8 cellular contexts compared by ENCODE assay signal in the genomic region with DNA sequence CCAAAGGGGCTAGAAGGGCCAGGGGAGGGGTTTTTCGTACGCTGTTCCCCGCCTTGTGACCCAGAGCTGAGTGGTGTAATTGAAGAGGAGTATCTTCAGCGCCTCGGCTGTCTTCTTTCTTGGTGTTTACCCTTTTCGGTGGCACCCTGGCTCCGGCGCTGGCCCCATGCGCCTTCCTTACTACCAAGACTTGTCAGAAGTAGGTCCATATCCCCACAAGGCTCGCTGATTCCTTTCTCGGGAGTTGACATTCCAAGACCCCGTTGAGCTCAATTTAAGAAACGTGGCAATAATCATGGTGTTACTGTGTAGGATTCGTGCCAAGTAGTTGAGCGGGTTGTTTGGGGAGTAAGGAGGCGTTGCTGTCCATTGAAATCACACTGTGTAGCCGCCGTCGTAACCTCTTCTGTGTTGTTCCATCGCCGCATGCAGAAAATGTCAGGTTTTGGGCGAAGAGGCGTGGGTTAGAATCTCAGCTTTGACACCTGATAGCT. TPM values are rescaled to one million over a fixed set of nuclear protein-coding genes. Genes with fewer than 3 reads are reported as not detected.
A peak's percentile ranks its signal among the peaks of the same experiment; 100 is the strongest.
DNase-seq lines count a peak whose midpoint lies in the region; TF ChIP-seq lines count a peak whose summit lies in the region.

No MANE protein-coding gene starts in this region.

- no peaks in the 10 kb centered on the region for H3K27me3 ChIP-seq in HAP-1 (ENCODE audit: low read depth)
- H3K27me3 ChIP-seq in left ventricle myocardium inferior (ENCODE audit: low read depth), result no peaks in the 10 kb centered on the region
- H3K27me3 ChIP-seq in rectal smooth muscle tissue (ENCODE audit: control insufficient read depth, insufficient read depth, low read length), result no peaks in the 10 kb centered on the region

- peaks cover 19% of the 10 kb centered on the region for H3K4me1 Mint-ChIP-seq in activated T-helper 2 cell treated with anti-CD3 and anti-CD28 coated beads, Interferon-gamma antibody, Interleukin-2, Interleukin-4, amounts not matched to agents 10 μg/mL and 5 μg/mL and 100 μg/mL, durations not matched to agents 14 hours and 24 hours and 36 hours (ENCODE audit: low read depth)

- H3K4me1 ChIP-seq in HAP-1 (peaks cover 8% of the 10 kb centered on the region), left ventricle myocardium inferior (peaks cover 47% of the 10 kb centered on the region), rectal smooth muscle tissue (ENCODE audit: control insufficient read depth, insufficient read depth, low read length) (no peaks in the 10 kb centered on the region)

- TF ChIP-seq CTCF in left ventricle myocardium inferior (IDR thresholded peaks at IDR 0.05; ENCODE audit: borderline replicate concordance), result no peak

- in situ Hi-C loops in HAP-1 (cut with MboI; ENCODE audit: low sequenced_read_pairs), result loop anchor here (25.0 kb wide), 1 partner anchor 259 kb away; no protein-coding TSS in a partner anchor

- peak overlapping the region; percentile 75 for H3K27ac Mint-ChIP-seq in activated T-helper 2 cell treated with anti-CD3 and anti-CD28 coated beads, Interferon-gamma antibody, Interleukin-2, Interleukin-4, amounts not matched to agents 10 μg/mL and 5 μg/mL and 100 μg/mL, durations not matched to agents 14 hours and 24 hours and 36 hours

- DNase-seq in activated gamma-delta T cell treated with Interleukin-2 at 50 U/mL for 16 hours, result peak; percentile 25
- no peak for DNase-seq in activated gamma-delta T cell (lab: John Stamatoyannopoulos, UW)
- DNase-seq in HAP-1 (ENCODE audit: low spot score in 2 of 2), result peak; percentile 42 to 52
- peak; percentile 66 to 76 for DNase-seq in Kasumi-1 (lab: John Stamatoyannopoulos, UW)
- DNase-seq in activated T-helper 2 cell treated with anti-CD3 and anti-CD28 coated beads, Interferon-gamma antibody, Interleukin-2, Interleukin-4, amounts not matched to agents 10 μg/mL and 5 μg/mL and 100 μg/mL, durations not matched to agents 14 hours and 24 hours and 36 hours (ENCODE audit: low spot score), result peak; percentile 15
- DNase-seq in left ventricle myocardium inferior, result no peak
- DNase-seq in posterior vena cava (ENCODE audit: low spot score), result no peak

- peak overlapping the region; percentile 70 for H3K9ac ChIP-seq in rectal smooth muscle tissue (ENCODE audit: low read length)

- H3K27ac ChIP-seq in left ventricle myocardium inferior (replicated peaks), result peak overlapping the region; percentile 86
- H3K27ac ChIP-seq in rectal smooth muscle tissue (ENCODE audit: low read depth, low read length), result peak overlapping the region; percentile 79

- H3K4me3 ChIP-seq in HAP-1 (peak overlapping the region; percentile 76), left ventricle myocardium inferior (peak overlapping the region; percentile 91), rectal smooth muscle tissue (ENCODE audit: low read length) (peak overlapping the region; percentile 95)

- no peaks in the 10 kb centered on the region for H3K27me3 Mint-ChIP-seq in activated T-helper 2 cell treated with anti-CD3 and anti-CD28 coated beads, Interferon-gamma antibody, Interleukin-2, Interleukin-4, amounts not matched to agents 10 μg/mL and 5 μg/mL and 100 μg/mL, durations not matched to agents 14 hours and 24 hours and 36 hours (ENCODE audit: low read depth)

- no peaks in the 10 kb centered on the region for H3K9me3 Mint-ChIP-seq in activated T-helper 2 cell treated with anti-CD3 and anti-CD28 coated beads, Interferon-gamma antibody, Interleukin-2, Interleukin-4, amounts not matched to agents 10 μg/mL and 5 μg/mL and 100 μg/mL, durations not matched to agents 14 hours and 24 hours and 36 hours

- H3K36me3 Mint-ChIP-seq in activated T-helper 2 cell treated with anti-CD3 and anti-CD28 coated beads, Interferon-gamma antibody, Interleukin-2, Interleukin-4, amounts not matched to agents 10 μg/mL and 5 μg/mL and 100 μg/mL, durations not matched to agents 14 hours and 24 hours and 36 hours (ENCODE audit: low read depth), result no peaks in the 10 kb centered on the region

- no peaks in the 10 kb centered on the region for H3K36me3 ChIP-seq in HAP-1 (replicated peaks)
- H3K36me3 ChIP-seq in left ventricle myocardium inferior, result peaks cover 4% of the 10 kb centered on the region
- no peaks in the 10 kb centered on the region for H3K36me3 ChIP-seq in rectal smooth muscle tissue (ENCODE audit: control insufficient read depth, insufficient read depth, low read length)

- intact Hi-C loops in activated T-helper 2 cell treated with anti-CD3 and anti-CD28 coated beads, Interferon-gamma antibody, Interleukin-2, Interleukin-4, amounts not matched to agents 10 μg/mL and 5 μg/mL and 100 μg/mL, durations not matched to agents 14 hours and 24 hours and 36 hours (cut with micrococcal nuclease), result loop anchor here (1.0 to 10.0 kb wide), 5 partner anchors 26 to 385 kb away; a partner anchor contains a TSS
- intact Hi-C loops in left ventricle myocardium inferior (cut with micrococcal nuclease) (no loop called here), posterior vena cava (cut with DNase I) (loop anchor here (5.0 to 10.0 kb wide), 2 partner anchors 389 to 721 kb away; a partner anchor contains a TSS)

- no peak overlapping the region for H3K4me3 Mint-ChIP-seq in activated T-helper 2 cell treated with anti-CD3 and anti-CD28 coated beads, Interferon-gamma antibody, Interleukin-2, Interleukin-4, amounts not matched to agents 10 μg/mL and 5 μg/mL and 100 μg/mL, durations not matched to agents 14 hours and 24 hours and 36 hours (ENCODE audit: low read depth)

- H3K9me3 ChIP-seq in HAP-1 (no peaks in the 10 kb centered on the region), left ventricle myocardium inferior (replicated peaks) (no peaks in the 10 kb centered on the region)

RNA-seq across cellular contexts. Expression of a gene that starts 0.8 kb away (rescaled TPM):
- total RNA-seq in activated T-helper 2 cell treated with anti-CD3 and anti-CD28 coated beads, Interferon-gamma antibody, Interleukin-2, Interleukin-4, amounts not matched to agents 10 μg/mL and 5 μg/mL and 100 μg/mL, durations not matched to agents 14 hours and 24 hours and 36 hours, result 32.6 and 39.8 TPM in 2 replicates
- total RNA-seq in left ventricle myocardium inferior (37.6 TPM), posterior vena cava (10 to 100 TPM; 28.3 to 45.0 TPM)

RNA-seq across cellular contexts. Expression of a gene that starts 0.9 kb away (rescaled TPM):
- 9.3 and 10.2 TPM in 2 replicates for total RNA-seq in activated T-helper 2 cell treated with anti-CD3 and anti-CD28 coated beads, Interferon-gamma antibody, Interleukin-2, Interleukin-4, amounts not matched to agents 10 μg/mL and 5 μg/mL and 100 μg/mL, durations not matched to agents 14 hours and 24 hours and 36 hours
- total RNA-seq in left ventricle myocardium inferior (5.9 TPM), posterior vena cava (10 to 100 TPM in 1 of 2 donors, 1 to 10 TPM in 1; 9.4 to 12.2 TPM)

Comparison
In these comparisons a context has a peak if more than half of its experiments do, and no peak if none do; other contexts are left out.
1. DNase-seq: peak in activated gamma-delta T cell treated with Interleukin-2 at 50 U/mL for 16 hours (single experiment), HAP-1 (2 of 2), Kasumi-1 (2 of 2) and activated T-helper 2 cell treated with anti-CD3 and anti-CD28 coated beads, Interferon-gamma antibody, Interleukin-2, Interleukin-4, amounts not matched to agents 10 μg/mL and 5 μg/mL and 100 μg/mL, durations not matched to agents 14 hours and 24 hours and 36 hours (single experiment); none in activated gamma-delta T cell (single experiment), left ventricle myocardium inferior (single experiment) and posterior vena cava (single experiment).
2. Peak in every context shown above with its lines, with median percentiles within 50 percentile points of each other: H3K4me3 ChIP-seq.